11 cellular contexts compared by ENCODE assay signal in the genomic region with DNA sequence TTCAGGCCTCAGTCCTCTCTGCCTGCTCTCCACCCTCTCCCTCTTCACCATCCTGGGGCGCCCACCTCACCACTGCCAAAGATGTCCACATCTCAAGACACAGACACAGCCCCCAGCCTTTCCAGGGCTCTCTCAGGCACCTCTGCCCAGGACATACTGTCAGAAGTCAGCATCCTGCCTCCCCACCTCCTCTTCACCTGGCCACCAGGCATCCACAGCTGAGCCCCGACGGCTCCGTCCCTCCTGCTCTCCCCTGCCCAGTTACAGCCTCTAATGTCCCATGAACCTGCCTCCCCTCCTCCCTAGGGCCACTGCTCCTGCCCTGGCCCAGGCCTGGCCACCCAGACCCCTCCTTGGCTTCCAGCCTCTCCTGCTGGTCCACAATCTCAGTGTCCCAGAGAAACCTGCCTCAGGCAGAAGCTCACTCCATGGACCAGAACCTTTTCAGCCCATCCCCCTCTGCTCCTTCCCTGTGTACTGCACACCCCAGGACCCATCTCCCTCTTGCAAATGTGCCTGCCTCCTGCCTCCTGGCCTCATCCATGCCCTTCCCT. TPM values are rescaled to one million over a fixed set of nuclear protein-coding genes. Genes with fewer than 3 reads are reported as not detected.
A peak's percentile ranks its signal among the peaks of the same experiment; 100 is the strongest.
DNase-seq lines count a peak whose midpoint lies in the region; ATAC-seq and TF ChIP-seq lines count a peak whose summit lies in the region.
"Had no signal": no experiment of that assay in that cellular context is flagged by ENCODE, and none has a peak within 500 bp of the region (broad histone marks: within the 10 kb centered on the region; RNA-seq: fewer than 3 reads in every experiment).

No MANE protein-coding gene starts in this region.

- H3K9ac ChIP-seq in parathyroid adenoma: no peak overlapping the region

- peak overlapping the region; percentile 91 to 97 (median 97) for H3K27ac Mint-ChIP-seq in CD4-positive, CD25-positive, alpha-beta regulatory T cell
- H3K27ac Mint-ChIP-seq in central memory CD8-positive, alpha-beta T cell (ENCODE audit: low read depth): peak overlapping the region; percentile 77

- H3K4me3 Mint-ChIP-seq in CD4-positive, CD25-positive, alpha-beta regulatory T cell: peak overlapping the region; percentile 74 to 89 (median 86)
- peak overlapping the region; percentile 82 for H3K4me3 Mint-ChIP-seq in central memory CD8-positive, alpha-beta T cell

- no peak for TF ChIP-seq CTCF in parathyroid adenoma (IDR thresholded peaks at IDR 0.05)

- peaks cover 69% of the 10 kb centered on the region for H3K4me1 ChIP-seq in CD4-positive, CD25-positive, alpha-beta regulatory T cell (ENCODE audit: control insufficient read depth, insufficient read depth, low read length, poor library complexity, severe bottlenecking)
- H3K4me1 ChIP-seq in parathyroid adenoma: peaks cover 17% of the 10 kb centered on the region

- DNase-seq in CD4-positive, CD25-positive, alpha-beta regulatory T cell: no peak
- no peak for DNase-seq in central memory CD8-positive, alpha-beta T cell (ENCODE audit: low spot score in 2 of 2)
- DNase-seq in globus pallidus (ENCODE audit: low spot score) (no peak), NOMO-1 treated with DMSO at 0.1 percent for 48 hours (lab: John Stamatoyannopoulos, UW; ENCODE audit: unreplicated experiment) (no peak), NCI-H2171 treated with DMSO at 0.1 percent for 48 hours (lab: John Stamatoyannopoulos, UW) (no peak)
- DNase-seq in stimulated activated CD4-positive, alpha-beta T cell treated with anti-CD3 and anti-CD28 coated beads, Interleukin-15, amount 100 ng/mL, for 24 hours: no peak
- DNase-seq: brain microvascular endothelial cell; DMS79 treated with DMSO at 0.1 percent for 48 hours; stimulated activated CD4-positive, alpha-beta T cell treated with anti-CD3 and anti-CD28 coated beads, Interleukin-2, amount 100 ng/mL, for 24 hours had no signal

- peak overlapping the region; percentile 61 for H3K27ac ChIP-seq in CD4-positive, CD25-positive, alpha-beta regulatory T cell (ENCODE audit: insufficient read depth, low read length, poor library complexity, severe bottlenecking)
- H3K27ac ChIP-seq in KOPT-K1 (ENCODE audit: low read depth, low read length, poor library complexity, severe bottlenecking) (peak overlapping the region; percentile 67), parathyroid adenoma (peak overlapping the region; percentile 82)

- H3K9me3 ChIP-seq in CD4-positive, CD25-positive, alpha-beta regulatory T cell (ENCODE audit: control insufficient read depth in 2 of 2, low read length in 2 of 2): no peaks in the 10 kb centered on the region
- H3K9me3 ChIP-seq in KOPT-K1 (ENCODE audit: insufficient read depth, low read length, poor library complexity, severe bottlenecking): no peaks in the 10 kb centered on the region
- H3K9me3 ChIP-seq in parathyroid adenoma (ENCODE audit: control insufficient read depth, low read length): no peaks in the 10 kb centered on the region

- H3K4me3 ChIP-seq in CD4-positive, CD25-positive, alpha-beta regulatory T cell (ENCODE audit: low read depth, low read length): no peak overlapping the region
- H3K4me3 ChIP-seq in parathyroid adenoma (ENCODE audit: low read depth, low read length): no peak overlapping the region

- H2AFZ ChIP-seq in parathyroid adenoma: no peak overlapping the region

- peaks cover 14% of the 10 kb centered on the region for H3K36me3 Mint-ChIP-seq in CD4-positive, CD25-positive, alpha-beta regulatory T cell
- peaks cover 18% of the 10 kb centered on the region for H3K36me3 Mint-ChIP-seq in central memory CD8-positive, alpha-beta T cell (ENCODE audit: insufficient read depth)

- no peak for ATAC-seq in CD4-positive, CD25-positive, alpha-beta regulatory T cell (ENCODE audit: low read depth in 2 of 2)
- no peak for ATAC-seq in central memory CD8-positive, alpha-beta T cell (replicated peaks; ENCODE audit: extremely low read depth, poor library complexity, severe bottlenecking)

- H3K4me1 Mint-ChIP-seq in CD4-positive, CD25-positive, alpha-beta regulatory T cell: peaks cover 6 to 70% (median 47%) of the 10 kb centered on the region in 4 donors
- H3K4me1 Mint-ChIP-seq in central memory CD8-positive, alpha-beta T cell: peaks cover 65% of the 10 kb centered on the region

- H3K36me3 ChIP-seq in CD4-positive, CD25-positive, alpha-beta regulatory T cell (ENCODE audit: control insufficient read depth, insufficient read depth, low read length): no peaks in the 10 kb centered on the region
- H3K36me3 ChIP-seq in KOPT-K1 (ENCODE audit: insufficient read depth, low read length) (no peaks in the 10 kb centered on the region), parathyroid adenoma (ENCODE audit: control insufficient read depth, insufficient read depth, low read length) (no peaks in the 10 kb centered on the region)

- peaks cover 3% of the 10 kb centered on the region for H3K79me2 ChIP-seq in parathyroid adenoma

- no peaks in the 10 kb centered on the region for H3K27me3 Mint-ChIP-seq in CD4-positive, CD25-positive, alpha-beta regulatory T cell
- H3K27me3 Mint-ChIP-seq in central memory CD8-positive, alpha-beta T cell: no peaks in the 10 kb centered on the region

- no peaks in the 10 kb centered on the region for H3K9me3 Mint-ChIP-seq in CD4-positive, CD25-positive, alpha-beta regulatory T cell
- no peaks in the 10 kb centered on the region for H3K9me3 Mint-ChIP-seq in central memory CD8-positive, alpha-beta T cell

- H3K27me3 ChIP-seq in CD4-positive, CD25-positive, alpha-beta regulatory T cell (ENCODE audit: control insufficient read depth, insufficient read depth, low read length): no peaks in the 10 kb centered on the region
- no peaks in the 10 kb centered on the region for H3K27me3 ChIP-seq in parathyroid adenoma (ENCODE audit: control insufficient read depth, insufficient read depth, low read length)
- H3K27me3 ChIP-seq: brain microvascular endothelial cell had no signal

- no peak overlapping the region for H3K4me2 ChIP-seq in parathyroid adenoma (ENCODE audit: low read length)

RNA-seq across cellular contexts. Expression of gene LTBP3, which starts 3.2 kb away (rescaled TPM):
- total RNA-seq in CD4-positive, CD25-positive, alpha-beta regulatory T cell: 132 TPM
- 10 to 100 TPM in 2 of 4 donors, 1 to 10 TPM in 2; 9.2 to 15.0 (median 11.9) TPM for polyA plus RNA-seq in CD4-positive, CD25-positive, alpha-beta regulatory T cell

RNA-seq across cellular contexts. Expression of gene ZNRD2, which starts 15.4 kb away (rescaled TPM):
- 34.6 TPM for total RNA-seq in CD4-positive, CD25-positive, alpha-beta regulatory T cell
- 10 to 100 TPM; 64.6 to 84.7 (median 73.1) TPM for polyA plus RNA-seq in CD4-positive, CD25-positive, alpha-beta regulatory T cell

RNA-seq across cellular contexts. Expression of gene FAM89B, which starts 17.4 kb away (rescaled TPM):
- 49.4 TPM for total RNA-seq in CD4-positive, CD25-positive, alpha-beta regulatory T cell
- polyA plus RNA-seq in CD4-positive, CD25-positive, alpha-beta regulatory T cell: 100 to 1,000 TPM in 3 of 4 donors, 10 to 100 TPM in 1; 77.1 to 158 (median 115) TPM

RNA-seq across cellular contexts. Expression of gene EHBP1L1, which starts 20.9 kb away (rescaled TPM):
- 143 TPM for total RNA-seq in CD4-positive, CD25-positive, alpha-beta regulatory T cell
- 10 to 100 TPM in 1 of 4 donors, 1 to 10 TPM in 3; 7.8 to 11.6 (median 8.7) TPM for polyA plus RNA-seq in CD4-positive, CD25-positive, alpha-beta regulatory T cell

RNA-seq across cellular contexts. Expression of gene SCYL1, which starts 30.0 kb away (rescaled TPM):
- total RNA-seq in CD4-positive, CD25-positive, alpha-beta regulatory T cell: 59.0 TPM
- polyA plus RNA-seq in CD4-positive, CD25-positive, alpha-beta regulatory T cell: 10 to 100 TPM; 24.3 to 31.2 (median 29.0) TPM
